In the genomic region with DNA sequence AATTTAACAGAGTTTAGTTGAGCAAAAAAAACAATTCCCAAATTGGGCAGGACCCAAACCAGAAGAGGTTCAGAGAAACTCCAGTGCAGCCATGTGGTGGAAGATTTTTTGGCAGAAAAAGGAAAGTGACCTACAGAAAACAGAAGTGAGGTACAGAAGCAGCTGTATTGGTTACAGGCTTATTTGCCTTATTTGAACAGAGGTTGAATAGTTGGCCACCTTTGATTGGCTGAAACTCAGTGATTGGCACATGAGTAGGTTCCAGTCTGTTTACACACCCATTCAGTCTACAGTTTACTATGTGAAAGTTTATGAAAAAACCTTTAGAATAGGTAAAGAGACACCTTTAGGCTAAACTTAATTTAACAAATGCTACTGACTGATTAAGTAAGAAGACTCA, we compare ENCODE assay signal across 26 cellular contexts.
"Had no signal": no experiment of that assay in that cellular context is flagged by ENCODE, and none has a peak within 500 bp of the region (broad histone marks: within the 10 kb centered on the region; RNA-seq: fewer than 3 reads in every experiment).

No MANE protein-coding gene starts in this region.

- H3K4me2 ChIP-seq: PC-9 had no signal

- H3K4me1 Mint-ChIP-seq: T-helper 17 cell had no signal

- H2AFZ ChIP-seq: PC-9 had no signal

- H3K36me3 ChIP-seq: SJCRH30 had no signal

- H3K27me3 ChIP-seq: Peyer's patch had no signal

- DNase-seq: IMR-90; Karpas-422; KG1; MM.1S; NCI-H1048; NCI-H1105; NCI-H1417; NCI-H1436 treated with DMSO at 0.1 percent for 48 hours; NCI-H1694; NCI-H187 treated with DMSO at 0.1 percent for 48 hours; NCI-H2029 treated with DMSO at 0.1 percent for 48 hours; NCI-H2171 treated with DMSO at 0.1 percent for 48 hours; NCI-H345; NCI-H524; NCI-H526 treated with DMSO at 0.1 percent for 48 hours; NCI-H748 treated with DMSO at 0.1 percent for 48 hours; NK-92 treated with Interleukin-12 subunit alpha and Interleukin-12 subunit beta, amount 100 ng/mL, for 24 hours; PC-9; Peyer's patch; SHP77 treated with DMSO at 0.1 percent for 48 hours; SJCRH30; T-helper 1 cell; T-helper 17 cell had no signal

- H3K4me1 ChIP-seq: Peyer's patch, SJCRH30 had no signal

- H3K27ac Mint-ChIP-seq: T-helper 17 cell had no signal

- H3K4me3 Mint-ChIP-seq: T-helper 17 cell had no signal

- H3K4me3 ChIP-seq: PC-9, Peyer's patch, SJCRH30 had no signal

- H3K27ac ChIP-seq: PC-9, Peyer's patch, SJCRH30 had no signal

- ATAC-seq: HepG2, Right ventricle myocardium inferior, SK-N-SH treated with all-trans-retinoic acid at 6 μM for 48 hours, T-helper 17 cell had no signal

- H3K9me3 ChIP-seq: Peyer's patch, SJCRH30 had no signal
